8 cellular contexts compared by ENCODE assay signal in genomic region chr4:110586137-110586850, GRCh38. TPM values are rescaled to one million over a fixed set of nuclear protein-coding genes. Genes with fewer than 3 reads are reported as not detected.
DNase-seq lines count a peak whose midpoint lies in the region; ATAC-seq and TF ChIP-seq lines count a peak whose summit lies in the region.

No MANE protein-coding gene starts in this region.

- H3K4me3 Mint-ChIP-seq in activated T-helper 17 cell treated with anti-CD3 and anti-CD28 coated beads, Interleukin-2, amount 50 U/mL, for 72 hours, result no peak overlapping the region
- H3K4me3 Mint-ChIP-seq in T-helper 2 cell treated with Interferon-gamma antibody and Interleukin-4, amounts not matched to agents 5 μg/mL and 100 μg/mL, for 36 hours, result no peak overlapping the region

- H3K27me3 Mint-ChIP-seq in activated T-helper 17 cell treated with anti-CD3 and anti-CD28 coated beads, Interleukin-2, amount 50 U/mL, for 72 hours, result peaks cover 9% of the 10 kb centered on the region
- H3K27me3 Mint-ChIP-seq in T-helper 2 cell treated with Interferon-gamma antibody and Interleukin-4, amounts not matched to agents 5 μg/mL and 100 μg/mL, for 36 hours (ENCODE audit: low read depth), result peaks cover 2% of the 10 kb centered on the region

- peak overlapping the region; percentile 83; the same call in 1 of the 2 replicates for H3K4me2 ChIP-seq in IMR-90 (ENCODE audit: low read depth, low read length)

- no peak overlapping the region for H2BK120ac ChIP-seq in IMR-90 (ENCODE audit: low read depth, low read length)

- H3K27ac Mint-ChIP-seq in activated T-helper 17 cell treated with anti-CD3 and anti-CD28 coated beads, Interleukin-2, amount 50 U/mL, for 72 hours, result no peak overlapping the region
- H3K27ac Mint-ChIP-seq in T-helper 2 cell treated with Interferon-gamma antibody and Interleukin-4, amounts not matched to agents 5 μg/mL and 100 μg/mL, for 36 hours, result no peak overlapping the region

- WGBS in IMR-90 (ENCODE audit: extremely low coverage in 2 of 2, insufficient read length in 1 of 2), 2 experiments, result no CpG with 5 or more reads among the region's 6 CpGs
- WGBS in adrenal gland, 4 donors, result 10 to 17% (median 14%) methylated on average over 6 of the region's 6 CpGs

- in situ Hi-C loops in IMR-90 (cut with MboI; ENCODE audit: low sequenced_read_pairs), result no loop called here

- CTCF ChIA-PET in IMR-90 (lab: Yijun Ruan, JAX), result interaction anchor here (0.6 to 1.2 kb wide), 4 partner anchors 12 to 141 kb away, joined by 3 to 6 read pairs (median 3); no protein-coding TSS in a partner anchor

- POLR2A ChIA-PET in IMR-90 (lab: Charles Lee; ENCODE audit: unreplicated experiment), result no interaction called here

- TF ChIP-seq RAD21 in IMR-90 (IDR thresholded peaks at IDR 0.05; ENCODE audit: low read length), result peak; percentile 32

- TF ChIP-seq CTCF in IMR-90 (conservative IDR thresholded peaks at IDR 0.05; ENCODE audit: low read depth, low read length) (peak; percentile 57), adrenal gland (IDR thresholded peaks at IDR 0.05) (peak; percentile 12 to 44 (median 36)), omental fat pad (IDR thresholded peaks at IDR 0.05) (no peak)

- no peak overlapping the region for H3K23ac ChIP-seq in IMR-90 (ENCODE audit: low read depth, low read length)

- no peaks in the 10 kb centered on the region for H3K4me1 ChIP-seq in IMR-90 (ENCODE audit: control insufficient read depth, insufficient read depth, low read length)
- H3K4me1 ChIP-seq in adrenal gland (replicated peaks in 1 of 2), result no peaks in the 10 kb centered on the region

- no peaks in the 10 kb centered on the region for H3K9me1 ChIP-seq in IMR-90 (ENCODE audit: insufficient read depth, low read length)

- H3K56ac ChIP-seq in IMR-90 (ENCODE audit: extremely low read depth, insufficient read depth, low read length), result no peak overlapping the region

- no peak overlapping the region for H4K91ac ChIP-seq in IMR-90 (ENCODE audit: insufficient read depth, low read depth, low read length)

- H3K36me3 Mint-ChIP-seq in activated T-helper 17 cell treated with anti-CD3 and anti-CD28 coated beads, Interleukin-2, amount 50 U/mL, for 72 hours (ENCODE audit: low read depth), result no peaks in the 10 kb centered on the region
- H3K36me3 Mint-ChIP-seq in T-helper 2 cell treated with Interferon-gamma antibody and Interleukin-4, amounts not matched to agents 5 μg/mL and 100 μg/mL, for 36 hours (ENCODE audit: low read depth), result no peaks in the 10 kb centered on the region

- H3K4me3 ChIP-seq in IMR-90 (ENCODE audit: insufficient read depth, low read depth, low read length) (no peak overlapping the region; the same call in 1 of the 2 replicates), adrenal gland (no peak overlapping the region)

- DNase-seq in COLO829 (ENCODE audit: low spot score), result peak; percentile 91
- DNase-seq in IMR-90, result peak; percentile 69
- DNase-seq in adrenal gland, result no peak
- DNase-seq in iPS-NIHi7 (ENCODE audit: extremely low spot score), result peak; percentile 48
- no peak for DNase-seq in T-helper 2 cell treated with Interferon-gamma antibody and Interleukin-4, amounts not matched to agents 5 μg/mL and 100 μg/mL, for 36 hours (ENCODE audit: low spot score)
- DNase-seq in omental fat pad (ENCODE audit: low spot score), result no peak

- H2AFZ ChIP-seq in IMR-90 (replicated peaks; ENCODE audit: low read length, poor library complexity), result no peak overlapping the region

- no peak overlapping the region for H2BK20ac ChIP-seq in IMR-90 (ENCODE audit: low read depth, low read length)

- H3K27me3 ChIP-seq in IMR-90 (ENCODE audit: control insufficient read depth, insufficient read depth, low read length), result no peaks in the 10 kb centered on the region
- no peaks in the 10 kb centered on the region for H3K27me3 ChIP-seq in adrenal gland

- no peak overlapping the region for H2AK9ac ChIP-seq in IMR-90 (replicated peaks; ENCODE audit: low read depth, low read length, poor library complexity)

- no peak overlapping the region for H2AK5ac ChIP-seq in IMR-90 (ENCODE audit: low read depth, low read length)

- H3K9me3 ChIP-seq in IMR-90 (ENCODE audit: control insufficient read depth, insufficient read depth, low read length) (no peaks in the 10 kb centered on the region), adrenal gland (replicated peaks in 1 of 3) (no peaks in the 10 kb centered on the region)

- dilution Hi-C loops in IMR-90 (cut with HindIII; ENCODE audit: low sequenced_read_pairs, unreplicated experiment), result no loop called here

- H3K27ac ChIP-seq in IMR-90 (ENCODE audit: insufficient read depth, low read length) (no peak overlapping the region), adrenal gland (no peak overlapping the region)

- no peaks in the 10 kb centered on the region for H3K9me3 Mint-ChIP-seq in activated T-helper 17 cell treated with anti-CD3 and anti-CD28 coated beads, Interleukin-2, amount 50 U/mL, for 72 hours
- H3K9me3 Mint-ChIP-seq in T-helper 2 cell treated with Interferon-gamma antibody and Interleukin-4, amounts not matched to agents 5 μg/mL and 100 μg/mL, for 36 hours, result no peaks in the 10 kb centered on the region

- TF ChIP-seq POLR2A in IMR-90 (IDR thresholded peaks at IDR 0.05; ENCODE audit: low read depth, low read length), result no peak
- TF ChIP-seq POLR2A in adrenal gland (IDR thresholded peaks at IDR 0.05), result no peak

- no peaks in the 10 kb centered on the region for H3K79me1 ChIP-seq in IMR-90 (ENCODE audit: low read depth in 1 of 2, low read length in 2 of 2)

- H3K9ac ChIP-seq in IMR-90 (ENCODE audit: low read depth, low read length), result no peak overlapping the region

- H3K36me3 ChIP-seq in IMR-90 (ENCODE audit: control insufficient read depth, insufficient read depth, low read length) (no peaks in the 10 kb centered on the region), adrenal gland (replicated peaks in 1 of 2) (no peaks in the 10 kb centered on the region)

- no peak overlapping the region for H4K8ac ChIP-seq in IMR-90 (ENCODE audit: low read depth in 2 of 2, low read length in 2 of 2)

- H2BK15ac ChIP-seq in IMR-90 (ENCODE audit: low read depth, low read length), result no peak overlapping the region

- no TSS peak for BruUV-seq in IMR-90 (replicated peaks; lab: Mats Ljungman, UMichigan)

- H4K20me1 ChIP-seq in IMR-90 (ENCODE audit: insufficient read depth, low read length), result no peaks in the 10 kb centered on the region

- intact Hi-C loops in IMR-90 (cut with micrococcal nuclease), result no loop called here
- intact Hi-C loops in adrenal gland (cut with DNase I), result no loop called here

- no peak overlapping the region for H4K5ac ChIP-seq in IMR-90 (ENCODE audit: low read depth, low read length)

- ATAC-seq in IMR-90 (ENCODE audit: low read depth), result peak; percentile 91
- ATAC-seq in activated T-helper 17 cell treated with anti-CD3 and anti-CD28 coated beads, Interleukin-2, amount 50 U/mL, for 72 hours (replicated peaks), result no peak
- no peak for ATAC-seq in GM19395 (IDR thresholded peaks at IDR 0.05; ENCODE audit: unreplicated experiment)
- ATAC-seq in omental fat pad (ENCODE audit: low FRiP score), result no peak

- H3K4ac ChIP-seq in IMR-90 (ENCODE audit: low read depth, low read length), result no peak overlapping the region

- no peaks in the 10 kb centered on the region for H3K4me1 Mint-ChIP-seq in activated T-helper 17 cell treated with anti-CD3 and anti-CD28 coated beads, Interleukin-2, amount 50 U/mL, for 72 hours
- H3K4me1 Mint-ChIP-seq in T-helper 2 cell treated with Interferon-gamma antibody and Interleukin-4, amounts not matched to agents 5 μg/mL and 100 μg/mL, for 36 hours (ENCODE audit: low read depth), result no peaks in the 10 kb centered on the region

- H3K14ac ChIP-seq in IMR-90 (replicated peaks; ENCODE audit: low read depth, low read length), result no peak overlapping the region

- no peak overlapping the region for H2BK5ac ChIP-seq in IMR-90 (ENCODE audit: low read depth, low read length, poor library complexity, severe bottlenecking)

- H3K18ac ChIP-seq in IMR-90 (ENCODE audit: low read depth, low read length), result no peak overlapping the region

TF ChIP-seq in IMR-90, 13 proteins besides CTCF, POLR2A, EP300 and RAD21:
- TF ChIP-seq CHD1 (IDR thresholded peaks at IDR 0.05; ENCODE audit: low read depth, low read length), result no peak
- TF ChIP-seq ELK1 (IDR thresholded peaks at IDR 0.05; ENCODE audit: borderline replicate concordance, low read depth, low read length), result no peak
- TF ChIP-seq USF2 (IDR thresholded peaks at IDR 0.05; ENCODE audit: low read depth, low read length), result no peak
- no peak for TF ChIP-seq RCOR1 (IDR thresholded peaks at IDR 0.05; ENCODE audit: insufficient replicate concordance, low read length)
- no peak for TF ChIP-seq MAZ (IDR thresholded peaks at IDR 0.05; ENCODE audit: borderline replicate concordance, low read depth, low read length)
- no peak for TF ChIP-seq SMC3 (IDR thresholded peaks at IDR 0.05; ENCODE audit: low read depth, low read length)
- TF ChIP-seq BHLHE40 (IDR thresholded peaks at IDR 0.05; ENCODE audit: low read depth, low read length), result no peak
- TF ChIP-seq RFX5 (IDR thresholded peaks at IDR 0.05; ENCODE audit: low read depth, low read length), result no peak
- TF ChIP-seq FOS (IDR thresholded peaks at IDR 0.05; ENCODE audit: low read depth, low read length), result no peak

RNA-seq across cellular contexts. Expression of gene PITX2, which starts 36.6 kb away (rescaled TPM):
- total RNA-seq in IMR-90 (2012; rRNA removed) (3.0 and 3.6 TPM in 2 replicates), adrenal gland (not detected), omental fat pad (under 1 TPM in 2 of 4 donors, not detected in 2; 0.28 to 0.36 TPM)
- polyA plus RNA-seq in IMR-90 (2012; rRNA removed) (6.3 and 7.0 TPM in 2 replicates), adrenal gland (not detected)
- polyA plus RNA-seq in IMR-90 (2012; cell fraction: cytosol; rRNA removed), result 4.4 and 4.5 TPM in 2 replicates
- 8.4 and 11.1 TPM in 2 replicates for polyA plus RNA-seq in IMR-90 (2012; cell fraction: nucleus; rRNA removed; ENCODE audit: low replicate concordance)
- under 1 TPM in 1 of 2 donors, not detected in 1; 0.13 TPM for total RNA-seq in activated T-helper 17 cell treated with anti-CD3 and anti-CD28 coated beads, Interleukin-2, amount 50 U/mL, for 72 hours

Comparison
In these comparisons a context has a peak if more than half of its experiments do, and no peak if none do; other contexts are left out.
1. DNase-seq: peak in COLO829 (single experiment), IMR-90 (single experiment) and iPS-NIHi7 (single experiment); none in adrenal gland (0 of 7), T-helper 2 cell treated with Interferon-gamma antibody and Interleukin-4, amounts not matched to agents 5 μg/mL and 100 μg/mL, for 36 hours (single experiment) and omental fat pad (single experiment).
2. CTCF ChIP-seq: peak in IMR-90 (single experiment) and adrenal gland (6 of 6); none in omental fat pad (0 of 3).